In genomic region chr3:101898752-101899169, GRCh38 we compare ENCODE assay signal across 10 cellular contexts. TPM values are rescaled to one million over a fixed set of nuclear protein-coding genes. Genes with fewer than 3 reads are reported as not detected.
A peak's percentile ranks its signal among the peaks of the same experiment; 100 is the strongest.
DNase-seq lines count a peak whose midpoint lies in the region; ATAC-seq, FAIRE-seq and TF ChIP-seq lines count a peak whose summit lies in the region.
"Had no signal": no experiment of that assay in that cellular context is flagged by ENCODE, and none has a peak within 500 bp of the region (broad histone marks: within the 10 kb centered on the region; RNA-seq: fewer than 3 reads in every experiment).

No MANE protein-coding gene starts in this region.

- no peak overlapping the region for H3K4me3 Mint-ChIP-seq in T-helper 17 cell
- no peak overlapping the region for H3K4me3 Mint-ChIP-seq in activated T-cell treated with anti-CD3 and anti-CD28 coated beads, Interleukin-2, amount 50 U/mL, for 24 hours
- H3K4me3 Mint-ChIP-seq: CD4-positive, CD25-positive, alpha-beta regulatory T cell had no signal

- no peak for TF ChIP-seq CTCF in D721Med (IDR thresholded peaks at IDR 0.05; ENCODE audit: insufficient read depth, missing control alignments)

- no peaks in the 10 kb centered on the region for H3K9me3 ChIP-seq in T-helper 17 cell (ENCODE audit: control insufficient read depth, low read length, poor library complexity, severe bottlenecking)

- DNase-seq in CD1c-positive myeloid dendritic cell (ENCODE audit: extremely low spot score) (peak; percentile 78), T-helper 17 cell (no peak), D721Med (ENCODE audit: insufficient read length, low spot score) (no peak), cerebellar nuclear complex (lab: John Stamatoyannopoulos, UW) (no peak)
- DNase-seq in activated T-cell treated with anti-CD3 and anti-CD28 coated beads, Interleukin-2, amount 50 U/mL, for 24 hours, result no peak
- no peak for DNase-seq in stimulated activated naive CD4-positive, alpha-beta T cell treated with Interleukin-2 at 50 U/mL for 16 hours (lab: John Stamatoyannopoulos, UW)
- DNase-seq: CD4-positive, CD25-positive, alpha-beta regulatory T cell; upper lobe of left lung had no signal

- peak; percentile 86 for ATAC-seq in GM19452 (IDR thresholded peaks at IDR 0.05; ENCODE audit: unreplicated experiment)
- peak; percentile 84 for ATAC-seq in HG03108 (IDR thresholded peaks at IDR 0.05; ENCODE audit: unreplicated experiment)
- peak; percentile 72 for ATAC-seq in T-helper 17 cell

- no peak overlapping the region for H3K27ac Mint-ChIP-seq in T-helper 17 cell
- no peak overlapping the region for H3K27ac Mint-ChIP-seq in activated T-cell treated with anti-CD3 and anti-CD28 coated beads, Interleukin-2, amount 50 U/mL, for 24 hours
- H3K27ac Mint-ChIP-seq: CD4-positive, CD25-positive, alpha-beta regulatory T cell had no signal

- no peak for FAIRE-seq in D721Med (lab: Jason Lieb, UNC)

- H3K36me3 Mint-ChIP-seq in T-helper 17 cell (ENCODE audit: low read depth), result no peaks in the 10 kb centered on the region
- H3K36me3 Mint-ChIP-seq in activated T-cell treated with anti-CD3 and anti-CD28 coated beads, Interleukin-2, amount 50 U/mL, for 24 hours (ENCODE audit: low read depth), result no peaks in the 10 kb centered on the region
- H3K36me3 Mint-ChIP-seq: CD4-positive, CD25-positive, alpha-beta regulatory T cell had no signal

- peaks cover 6% of the 10 kb centered on the region for H3K9me3 Mint-ChIP-seq in activated T-cell treated with anti-CD3 and anti-CD28 coated beads, Interleukin-2, amount 50 U/mL, for 24 hours

- peaks cover 3% of the 10 kb centered on the region for H3K4me1 Mint-ChIP-seq in T-helper 17 cell
- peaks cover 8% of the 10 kb centered on the region for H3K4me1 Mint-ChIP-seq in activated T-cell treated with anti-CD3 and anti-CD28 coated beads, Interleukin-2, amount 50 U/mL, for 24 hours (ENCODE audit: low read depth)

- H3K27me3 Mint-ChIP-seq in T-helper 17 cell, result no peaks in the 10 kb centered on the region
- no peaks in the 10 kb centered on the region for H3K27me3 Mint-ChIP-seq in activated T-cell treated with anti-CD3 and anti-CD28 coated beads, Interleukin-2, amount 50 U/mL, for 24 hours

RNA-seq across cellular contexts. Expression of gene NFKBIZ, which starts 49.4 kb away (rescaled TPM):
- total RNA-seq in T-helper 17 cell, result 100 to 1,000 TPM; 682 to 814 TPM
